Comparison of ENCODE assay signal across 8 cellular contexts in the genomic region with DNA sequence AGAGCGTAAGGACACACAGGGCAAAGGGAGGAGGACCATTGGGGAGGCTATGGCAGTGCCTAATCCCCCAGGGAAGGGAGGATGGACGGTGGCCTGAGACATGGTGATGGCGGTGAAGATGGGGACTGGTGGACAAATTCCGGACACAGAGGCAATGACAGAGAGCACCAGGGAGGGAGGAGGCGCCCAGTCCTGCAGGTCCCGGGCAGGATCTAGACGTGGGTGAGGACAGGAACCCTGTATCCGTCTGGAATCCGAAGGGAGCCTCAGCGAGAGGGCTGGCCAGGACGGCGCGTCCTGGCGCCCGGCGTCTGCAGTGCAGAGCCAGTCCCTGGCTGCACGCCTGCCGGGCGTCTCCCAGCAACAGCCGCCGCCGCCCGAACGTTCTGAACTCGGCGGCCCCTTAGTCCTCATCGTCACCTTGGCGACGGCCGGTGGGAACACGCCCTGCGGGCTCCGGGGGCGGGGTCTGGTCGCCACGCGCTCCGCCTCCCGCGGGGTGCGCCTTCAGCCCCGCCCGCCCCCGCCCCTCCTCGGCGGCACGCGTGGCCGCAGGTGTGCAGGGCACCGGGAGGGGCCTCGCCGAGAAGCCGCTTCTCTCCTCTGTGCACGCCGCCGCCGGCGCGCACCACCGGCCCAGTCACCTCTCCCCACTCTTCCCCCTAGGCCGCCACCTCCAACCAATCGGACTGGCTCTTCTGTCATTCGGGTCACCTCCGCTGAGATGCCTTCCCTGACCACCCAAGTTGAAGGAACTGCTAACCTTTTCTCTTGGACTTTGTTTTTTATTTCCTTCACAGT. TPM values are rescaled to one million over a fixed set of nuclear protein-coding genes. Genes with fewer than 3 reads are reported as not detected.
DNase-seq lines count a peak whose midpoint lies in the region; ATAC-seq lines count a peak whose summit lies in the region.

No MANE protein-coding gene starts in this region.

- peak overlapping the region; percentile 68 to 99 (median 96) for H3K27ac Mint-ChIP-seq in CD4-positive, alpha-beta memory T cell

- peaks cover 35 to 52% (median 37%) of the 10 kb centered on the region in 4 donors for H3K4me1 Mint-ChIP-seq in CD4-positive, alpha-beta memory T cell

- peak; percentile 87 for ATAC-seq in GM21360 (IDR thresholded peaks at IDR 0.05; ENCODE audit: unreplicated experiment)

- H3K4me1 ChIP-seq in CD4-positive, alpha-beta memory T cell (ENCODE audit: insufficient read depth, low read length) = peaks cover 38% of the 10 kb centered on the region
- H3K4me1 ChIP-seq in mononuclear cell (ENCODE audit: insufficient read depth, low read length) = peaks cover 33% of the 10 kb centered on the region

- no peaks in the 10 kb centered on the region for H3K27me3 ChIP-seq in CD4-positive, alpha-beta memory T cell (ENCODE audit: insufficient read depth, low read length)
- H3K27me3 ChIP-seq in mononuclear cell (ENCODE audit: insufficient read depth, low read length) = no peaks in the 10 kb centered on the region

- peak overlapping the region; percentile 67 for H3K27ac ChIP-seq in CD4-positive, alpha-beta memory T cell (ENCODE audit: low read depth, low read length)

- H3K27me3 Mint-ChIP-seq in CD4-positive, alpha-beta memory T cell = no peaks in the 10 kb centered on the region

- H3K4me3 Mint-ChIP-seq in CD4-positive, alpha-beta memory T cell = peak overlapping the region; percentile 79 to 92 (median 84)

- DNase-seq in CD4-positive, alpha-beta memory T cell = peak; percentile 89 to 93 (median 91)
- DNase-seq in HT-29 (ENCODE audit: low spot score) = peak; percentile 84
- DNase-seq in NOMO-1 treated with dmso at 0.1 percent for 144 hours (lab: John Stamatoyannopoulos, UW; ENCODE audit: unreplicated experiment) = peak; percentile 87
- peak; percentile 91 for DNase-seq in activated CD8-positive, alpha-beta memory T cell treated with anti-CD3 and anti-CD28 coated beads, Interleukin-2, amount 50 U/mL, for 48 hours
- DNase-seq in epidermal melanocyte (ENCODE audit: insufficient read length, low spot score) = peak; percentile 59
- peak; percentile 77 to 85 for DNase-seq in stimulated activated CD8-positive, alpha-beta memory T cell treated with anti-CD3 and anti-CD28 coated beads, Interleukin-2, amount 100 ng/mL, for 1 hour (ENCODE audit: low read depth in 2 of 2)

- H3K9me3 ChIP-seq in CD4-positive, alpha-beta memory T cell (ENCODE audit: control insufficient read depth in 1 of 2, low read length in 2 of 2) = no peaks in the 10 kb centered on the region
- no peaks in the 10 kb centered on the region for H3K9me3 ChIP-seq in mononuclear cell (ENCODE audit: low read depth, low read length)

- H3K36me3 Mint-ChIP-seq in CD4-positive, alpha-beta memory T cell = no peaks in the 10 kb centered on the region

- H3K4me3 ChIP-seq in CD4-positive, alpha-beta memory T cell (ENCODE audit: low read length in 2 of 2) = peak overlapping the region; percentile 39 to 54
- peak overlapping the region; percentile 24 for H3K4me3 ChIP-seq in mononuclear cell (ENCODE audit: low read length)

- intact Hi-C loops in CD4-positive, alpha-beta memory T cell (cut with micrococcal nuclease) = loop anchor here (2.0 kb wide), 1 partner anchor 74 kb away; a partner anchor contains a TSS

- no peaks in the 10 kb centered on the region for H3K36me3 ChIP-seq in CD4-positive, alpha-beta memory T cell (ENCODE audit: insufficient read depth, low read length)

- POLR2A ChIA-PET in CD4-positive, alpha-beta memory T cell (lab: Charles Lee; ENCODE audit: partially characterized antibody) = interaction anchor here (0.7 to 1.6 kb wide), 4 partner anchors 11 to 53 kb away, joined by 3 to 4 read pairs (median 4); no protein-coding TSS in a partner anchor

- CTCF ChIA-PET in CD4-positive, alpha-beta memory T cell (lab: Charles Lee; ENCODE audit: partially characterized antibody) = interaction anchor here (1.2 kb wide), 1 partner anchor 84 kb away, joined by 3 read pairs; no protein-coding TSS in a partner anchor

- no peaks in the 10 kb centered on the region for H3K9me3 Mint-ChIP-seq in CD4-positive, alpha-beta memory T cell

RNA-seq across cellular contexts. Expression of a gene that starts 11.6 kb away (rescaled TPM):
- total RNA-seq in CD4-positive, alpha-beta memory T cell = not detected
- under 1 TPM in 1 of 2 donors, not detected in 1; 0.03 TPM for polyA plus RNA-seq in CD4-positive, alpha-beta memory T cell
- total RNA-seq in HT-29 (2014; rRNA removed; shearing (Covaris generic)) = not detected in 2 replicates
- under 0.01 TPM for total RNA-seq in mononuclear cell

RNA-seq across cellular contexts. Expression of a gene that starts 27.4 kb away (rescaled TPM):
- total RNA-seq in CD4-positive, alpha-beta memory T cell = 10 to 100 TPM; 14.9 to 15.3 TPM
- polyA plus RNA-seq in CD4-positive, alpha-beta memory T cell = 10 to 100 TPM; 22.5 to 89.7 TPM
- total RNA-seq in HT-29 (2014; rRNA removed; shearing (Covaris generic)) = 53.6 and 55.3 TPM in 2 replicates
- 294 TPM for total RNA-seq in mononuclear cell

Comparison
In these comparisons a context has a peak if more than half of its experiments do, and no peak if none do; other contexts are left out.
1. Peak in every context shown above with its lines: DNase-seq, ATAC-seq, H3K4me3 ChIP-seq and H3K27ac ChIP-seq.